14 cellular contexts compared by ENCODE assay signal in the genomic region with DNA sequence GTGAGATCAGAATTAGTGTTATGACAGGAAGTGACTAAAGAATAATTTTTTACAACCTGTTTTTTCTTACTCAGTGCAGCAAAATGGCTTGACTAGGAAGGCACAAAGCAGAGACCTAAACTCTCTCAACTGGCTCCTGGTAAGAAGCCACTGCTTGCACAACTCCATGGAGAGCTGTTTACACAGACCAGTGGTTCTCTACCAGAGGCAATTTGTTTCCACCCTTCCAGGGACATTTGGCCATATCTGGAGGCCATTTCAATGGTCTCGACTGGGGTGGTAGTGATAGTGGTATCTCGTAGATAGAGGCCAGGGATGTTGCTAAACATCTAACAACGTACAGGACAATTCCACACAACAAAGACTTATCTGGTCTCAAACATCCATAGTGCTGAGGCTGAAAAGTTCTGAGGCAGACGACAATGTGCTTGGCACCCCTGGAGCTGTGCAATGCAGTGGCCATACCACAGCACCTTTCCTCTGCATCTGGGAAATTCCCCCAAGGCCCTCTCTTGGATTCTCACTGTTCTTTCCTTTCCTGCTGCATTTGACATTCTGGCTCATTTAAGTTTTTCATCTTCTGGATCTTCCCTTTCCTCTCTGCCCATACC.
DNase-seq lines count a peak whose midpoint lies in the region; ATAC-seq, FAIRE-seq and TF ChIP-seq lines count a peak whose summit lies in the region.
"Had no signal": no experiment of that assay in that cellular context is flagged by ENCODE, and none has a peak within 500 bp of the region (broad histone marks: within the 10 kb centered on the region; RNA-seq: fewer than 3 reads in every experiment).

No MANE protein-coding gene starts in this region.

- peak overlapping the region; percentile 18; the same call in 1 of the 2 replicates for H3K27ac ChIP-seq in OCI-LY3 (ENCODE audit: low read length)
- no peak overlapping the region for H3K27ac ChIP-seq in H1 (ENCODE audit: low read depth, low read length)
- H3K27ac ChIP-seq: tibial artery had no signal

- POLR2A ChIA-PET in H1 (lab: Charles Lee; ENCODE audit: partially characterized antibody) = interaction anchor here (2.8 kb wide), 1 partner anchor 9 kb away, joined by 7 read pairs; no protein-coding TSS in a partner anchor

- H4K20me1 ChIP-seq in OCI-LY3 (ENCODE audit: insufficient read depth, low read length) = 0 out of 2 replicates have a peak, but pooled peaks cover 4% of the 10 kb centered on the region
- no peaks in the 10 kb centered on the region for H4K20me1 ChIP-seq in H1 (replicated peaks in 1 of 2; ENCODE audit: control insufficient read depth in 1 of 2, insufficient read depth in 2 of 2, low read length in 2 of 2)

- peaks cover 7% of the 10 kb centered on the region; the same call in 1 of the 2 replicates for H3K79me2 ChIP-seq in OCI-LY3 (ENCODE audit: low read length)
- no peaks in the 10 kb centered on the region for H3K79me2 ChIP-seq in H1 (ENCODE audit: control insufficient read depth in 1 of 2, insufficient read depth in 2 of 2, low read length in 2 of 2)

- no peak overlapping the region for H3K4me3 ChIP-seq in OCI-LY3 (ENCODE audit: low read length)
- no peak overlapping the region for H3K4me3 ChIP-seq in H1 (ENCODE audit: extremely low read depth in 1 of 4, insufficient read depth in 2 of 4, low read depth in 3 of 4, low read length in 4 of 4)
- H3K4me3 ChIP-seq in mucosa of descending colon = no peak overlapping the region
- H3K4me3 ChIP-seq: tibial artery had no signal

- H3K23ac ChIP-seq in H1 (ENCODE audit: insufficient read length) = no peak overlapping the region

- H2BK120ac ChIP-seq in H1 (replicated peaks; ENCODE audit: low read depth, low read length) = no peak overlapping the region

- CTCF ChIA-PET in H1 (lab: Charles Lee; ENCODE audit: partially characterized antibody) = interaction anchor here (0.7 to 2.4 kb wide), 4 partner anchors 9 to 27 kb away, joined by 3 to 6 read pairs (median 4); no protein-coding TSS in a partner anchor

- DNase-seq in EH (ENCODE audit: low read depth) (peak; percentile 61), H1 (ENCODE audit: low read depth in 1 of 2, low spot score in 2 of 2) (no peak), mucosa of descending colon (no peak), left ventricle myocardium superior (no peak), T1000 (lab: John Stamatoyannopoulos, UW) (no peak), HK-2 (ENCODE audit: unreplicated experiment) (no peak)
- DNase-seq: activated T-cell treated with anti-CD3 and anti-CD28 coated beads for 4 hours, NCI-H2029 treated with DMSO at 0.1 percent for 48 hours, retina, tibial artery had no signal

- no peak overlapping the region for H2BK15ac ChIP-seq in H1 (ENCODE audit: low read length)

- no peak overlapping the region; the same call in 1 of the 2 replicates for H3K18ac ChIP-seq in H1 (ENCODE audit: extremely low read depth, low read length)

- TF ChIP-seq CTCF in OCI-LY3 (IDR thresholded peaks at IDR 0.05; ENCODE audit: low read depth, low read length) (no peak), H1 (IDR thresholded peaks at IDR 0.05; ENCODE audit: control extremely low read depth in 1 of 3, insufficient read depth in 1 of 3, low read depth in 1 of 3, low read length in 3 of 3) (no peak), mucosa of descending colon (IDR thresholded peaks at IDR 0.05) (no peak)

- no peak for TF ChIP-seq EP300 in H1 (IDR thresholded peaks at IDR 0.05; ENCODE audit: borderline replicate concordance in 1 of 2, low read depth in 2 of 2, low read length in 2 of 2)

- 0 out of 2 replicates have a peak overlapping the region, but pooled peaks have one; percentile 19 for H2AK5ac ChIP-seq in H1 (ENCODE audit: low read depth, low read length)

- no peak for TF ChIP-seq POLR2A in H1 (IDR thresholded peaks at IDR 0.05; ENCODE audit: control extremely low read depth in 1 of 2, low read depth in 2 of 2, low read length in 2 of 2)

- no peaks in the 10 kb centered on the region for H3K27me3 ChIP-seq in OCI-LY3 (ENCODE audit: low read depth, low read length)
- H3K27me3 ChIP-seq in H1 (replicated peaks in 1 of 4; ENCODE audit: control insufficient read depth in 3 of 4, extremely low read depth in 1 of 4, insufficient read depth in 3 of 4, low read length in 3 of 4) = no peaks in the 10 kb centered on the region
- H3K27me3 ChIP-seq: tibial artery had no signal

- H2BK5ac ChIP-seq in H1 (ENCODE audit: low read depth, low read length) = no peak overlapping the region

- no peak overlapping the region for H2AFZ ChIP-seq in OCI-LY3 (ENCODE audit: low read depth, low read length)
- H2AFZ ChIP-seq in H1 (ENCODE audit: low read length) = peak overlapping the region; percentile 41; the same call in 1 of the 2 replicates

- H4K91ac ChIP-seq in H1 (replicated peaks; ENCODE audit: insufficient read length, low read length) = no peak overlapping the region

- H3K36me3 ChIP-seq in OCI-LY3 (replicated peaks; ENCODE audit: low read depth, low read length) = peaks cover 36% of the 10 kb centered on the region
- no peaks in the 10 kb centered on the region for H3K36me3 ChIP-seq in H1 (ENCODE audit: control insufficient read depth in 2 of 4, insufficient read depth in 4 of 4, low read length in 3 of 4)
- no peaks in the 10 kb centered on the region for H3K36me3 ChIP-seq in mucosa of descending colon (ENCODE audit: low read depth)
- H3K36me3 ChIP-seq: tibial artery had no signal

- no peak overlapping the region for H3K9ac ChIP-seq in OCI-LY3 (ENCODE audit: low read length)
- no peak overlapping the region for H3K9ac ChIP-seq in H1 (replicated peaks in 1 of 4; ENCODE audit: extremely low read depth in 1 of 4, low read depth in 3 of 4, low read length in 3 of 4)

- H3K4me1 ChIP-seq in OCI-LY3 (ENCODE audit: low read length) (peaks cover 43% of the 10 kb centered on the region), H1 (replicated peaks in 1 of 4; ENCODE audit: control insufficient read depth in 3 of 4, insufficient read depth in 4 of 4, low read length in 3 of 4) (peaks cover 0 to 20% (median 15%) of the 10 kb centered on the region in 4 experiments; a peak in 6 of 7 replicates), mucosa of descending colon (ENCODE audit: low read depth) (no peaks in the 10 kb centered on the region)
- H3K4me1 ChIP-seq: tibial artery had no signal

- H3K4me2 ChIP-seq in OCI-LY3 (ENCODE audit: low read length) (no peak overlapping the region), H1 (ENCODE audit: insufficient read depth in 1 of 2, low read depth in 2 of 2, low read length in 2 of 2) (no peak overlapping the region)

- no peak overlapping the region; the same call in 1 of the 2 replicates for H2BK20ac ChIP-seq in H1 (ENCODE audit: low read length)

- H3K79me1 ChIP-seq in H1 (ENCODE audit: low read depth, low read length) = no peaks in the 10 kb centered on the region

- no peak overlapping the region; the same call in 1 of the 2 replicates for H4K8ac ChIP-seq in H1 (ENCODE audit: extremely low read depth, insufficient read depth, low read length)

- ATAC-seq in mucosa of descending colon (peak; percentile 16), HG02571 (IDR thresholded peaks at IDR 0.05; ENCODE audit: unreplicated experiment) (no peak), left ventricle myocardium superior (no peak)

- FAIRE-seq in H1 (lab: Jason Lieb, UNC) = no peak
- FAIRE-seq: D721Med, TTC549 had no signal

- no peak overlapping the region for H3K14ac ChIP-seq in H1 (ENCODE audit: insufficient read length)

- H3K56ac ChIP-seq in H1 (replicated peaks; ENCODE audit: insufficient read length, low read depth, low read length) = no peak overlapping the region

- H3K9me3 ChIP-seq in OCI-LY3 (ENCODE audit: insufficient read depth, low read length) = no peaks in the 10 kb centered on the region
- no peaks in the 10 kb centered on the region for H3K9me3 ChIP-seq in H1 (ENCODE audit: insufficient read depth in 2 of 2, low read depth in 1 of 2, low read length in 1 of 2)
- H3K9me3 ChIP-seq in mucosa of descending colon = no peaks in the 10 kb centered on the region
- H3K9me3 ChIP-seq: tibial artery had no signal

- TF ChIP-seq RAD21 in H1 (IDR thresholded peaks at IDR 0.05 in 1 of 2, conservative IDR thresholded peaks at IDR 0.05 in 1 of 2; ENCODE audit: low read depth in 2 of 2, low read length in 2 of 2) = no peak

- no peak overlapping the region for H3K4ac ChIP-seq in H1 (replicated peaks; ENCODE audit: insufficient read length, low read depth, low read length)

- intact Hi-C loops in mucosa of descending colon (cut with DNase I, micrococcal nuclease) (no loop called here), left ventricle myocardium superior (cut with micrococcal nuclease) (no loop called here)

- no peak overlapping the region for H4K5ac ChIP-seq in H1 (ENCODE audit: insufficient read length, low read depth, low read length)

- 82% methylated on average over 4 of the region's 4 CpGs; no CpG with 5 or more reads in 1 of the 2 experiments for WGBS in H1 (ENCODE audit: extremely low coverage in 1 of 2, insufficient coverage in 1 of 2, insufficient read length in 1 of 2, insufficient replicate concordance in 2 of 2, low coverage in 1 of 2, low lambda C conversion rate in 2 of 2, missing lambda C conversion rate in 1 of 2), 2 experiments

- H2BK12ac ChIP-seq in H1 (ENCODE audit: low read depth, low read length) = peak overlapping the region; percentile 60; the same call in 1 of the 2 replicates

- no peaks in the 10 kb centered on the region for H3K23me2 ChIP-seq in H1 (ENCODE audit: low read depth, low read length)

TF ChIP-seq in H1, 55 proteins besides CTCF, POLR2A, EP300 and RAD21:
- TF ChIP-seq RBBP5 (IDR thresholded peaks at IDR 0.05; ENCODE audit: borderline replicate concordance, low read depth, low read length) = no peak
- TF ChIP-seq TAF1 (IDR thresholded peaks at IDR 0.05; ENCODE audit: low read depth, low read length) = no peak
- TF ChIP-seq PHF8 (conservative IDR thresholded peaks at IDR 0.05; ENCODE audit: low read depth, low read length) = no peak
- TF ChIP-seq NANOG (IDR thresholded peaks at IDR 0.05; ENCODE audit: insufficient read depth, low read depth, low read length, poor library complexity, severe bottlenecking) = no peak
- no peak for TF ChIP-seq ASH2L (IDR thresholded peaks at IDR 0.05; ENCODE audit: low read length)
- no peak for TF ChIP-seq SIN3A (conservative IDR thresholded peaks at IDR 0.05 in 1 of 2, IDR thresholded peaks at IDR 0.05 in 1 of 2; ENCODE audit: low read depth in 1 of 2, low read length in 2 of 2)
- no peak for TF ChIP-seq GABPA (IDR thresholded peaks at IDR 0.05; ENCODE audit: borderline replicate concordance, insufficient read depth, low read length)
- TF ChIP-seq RFX5 (IDR thresholded peaks at IDR 0.05; ENCODE audit: borderline replicate concordance, low read depth, low read length) = no peak
- no peak for TF ChIP-seq SRF (IDR thresholded peaks at IDR 0.05; ENCODE audit: low read depth, low read length)
